9 cellular contexts compared by ENCODE assay signal in the genomic region with DNA sequence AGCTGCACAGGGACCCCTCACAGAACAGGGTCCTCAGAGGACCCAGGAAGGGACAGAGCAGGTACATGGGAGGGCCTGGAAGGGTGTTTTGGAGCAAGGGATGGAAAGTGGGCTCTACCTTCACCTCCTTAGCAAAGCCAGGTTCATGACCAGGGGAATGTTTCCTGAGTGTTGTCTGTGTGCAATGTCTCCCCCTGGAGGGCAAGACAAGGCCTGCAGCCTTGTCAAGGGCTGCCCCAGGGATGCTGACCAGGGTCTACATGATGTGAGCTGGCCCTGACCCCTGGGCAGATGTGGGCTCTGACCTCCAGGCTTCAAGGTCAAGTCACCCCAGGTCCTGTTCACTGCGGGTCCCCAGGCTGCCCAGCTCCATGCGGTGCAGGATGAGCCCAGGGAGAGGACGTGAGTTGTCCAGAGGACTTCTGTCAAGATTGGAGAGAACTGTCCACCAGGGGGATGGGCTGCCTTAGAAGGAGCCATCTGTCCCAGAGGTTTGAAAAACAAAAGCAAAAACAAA.
DNase-seq lines count a peak whose midpoint lies in the region; ATAC-seq, FAIRE-seq and TF ChIP-seq lines count a peak whose summit lies in the region.
"Had no signal": no experiment of that assay in that cellular context is flagged by ENCODE, and none has a peak within 500 bp of the region (broad histone marks: within the 10 kb centered on the region; RNA-seq: fewer than 3 reads in every experiment).

No MANE protein-coding gene starts in this region.

- no peak for ATAC-seq in HG03025 (IDR thresholded peaks at IDR 0.05; ENCODE audit: low FRiP score, unreplicated experiment)

- DNase-seq in CMK (ENCODE audit: low read depth) (peak; percentile 32), HEK293T (ENCODE audit: extremely low spot score) (peak; percentile 75), RCC 7860 (ENCODE audit: low spot score) (peak; percentile 17), globus pallidus (ENCODE audit: low spot score) (peak; percentile 76), tibial artery (peak in 1 of 2 donors; percentile 46)
- peak; percentile 46 for DNase-seq in activated gamma-delta T cell treated with anti-CD3 and anti-CD28 coated beads, Interleukin-2, amount 50 U/mL, for 16 hours (ENCODE audit: low read depth)

- no peak overlapping the region for H2AFZ ChIP-seq in parathyroid adenoma

- no peaks in the 10 kb centered on the region for H3K79me2 ChIP-seq in parathyroid adenoma

- H3K9me3 ChIP-seq in parathyroid adenoma (ENCODE audit: control insufficient read depth, low read length) = no peaks in the 10 kb centered on the region
- no peaks in the 10 kb centered on the region for H3K9me3 ChIP-seq in tibial artery

- CTCF ChIA-PET in HEK293T (lab: Yijun Ruan, JAX) = interaction anchor here (0.8 to 4.5 kb wide), 5 partner anchors 31 to 91 kb away, joined by 3 to 25 read pairs (median 6); no protein-coding TSS in a partner anchor

- no peaks in the 10 kb centered on the region for H3K4me1 ChIP-seq in parathyroid adenoma
- H3K4me1 ChIP-seq in tibial artery = peaks cover 0 to 10% (median 0%) of the 10 kb centered on the region in 4 donors

- no peaks in the 10 kb centered on the region for H3K27me3 ChIP-seq in parathyroid adenoma (ENCODE audit: control insufficient read depth, insufficient read depth, low read length)
- H3K27me3 ChIP-seq in tibial artery = no peaks in the 10 kb centered on the region

- no peak overlapping the region for H3K9ac ChIP-seq in parathyroid adenoma

- FAIRE-seq in RCC 7860 (lab: Jason Lieb, UNC) = no peak

- H3K36me3 ChIP-seq in parathyroid adenoma (ENCODE audit: control insufficient read depth, insufficient read depth, low read length) = no peaks in the 10 kb centered on the region
- no peaks in the 10 kb centered on the region for H3K36me3 ChIP-seq in tibial artery

- H3K4me2 ChIP-seq in parathyroid adenoma (ENCODE audit: low read length) = no peak overlapping the region

- TF ChIP-seq CTCF in parathyroid adenoma (IDR thresholded peaks at IDR 0.05) = peak; percentile 89
- peak; percentile 50 to 57 for TF ChIP-seq CTCF in tibial artery (IDR thresholded peaks at IDR 0.05)

- H3K4me3 ChIP-seq in parathyroid adenoma (ENCODE audit: low read depth, low read length) = no peak overlapping the region
- H3K4me3 ChIP-seq in tibial artery = no peak overlapping the region
- H3K4me3 ChIP-seq: SK-N-MC had no signal

- POLR2A ChIA-PET in HEK293T (lab: Yijun Ruan, JAX) = no interaction called here

- H3K27ac ChIP-seq in parathyroid adenoma (peak overlapping the region; percentile 47), tibial artery (no peak overlapping the region)
- H3K27ac ChIP-seq: SK-N-MC had no signal

- intact Hi-C loops in tibial artery (cut with DNase I; ENCODE audit: low total_unique reads) = no loop called here

TF ChIP-seq in HEK293T, 16 proteins besides CTCF, POLR2A, EP300 and RAD21:
- TF ChIP-seq HDGF (IDR thresholded peaks at IDR 0.05; ENCODE audit: borderline replicate concordance) = no peak
- TF ChIP-seq, protein P1, sequence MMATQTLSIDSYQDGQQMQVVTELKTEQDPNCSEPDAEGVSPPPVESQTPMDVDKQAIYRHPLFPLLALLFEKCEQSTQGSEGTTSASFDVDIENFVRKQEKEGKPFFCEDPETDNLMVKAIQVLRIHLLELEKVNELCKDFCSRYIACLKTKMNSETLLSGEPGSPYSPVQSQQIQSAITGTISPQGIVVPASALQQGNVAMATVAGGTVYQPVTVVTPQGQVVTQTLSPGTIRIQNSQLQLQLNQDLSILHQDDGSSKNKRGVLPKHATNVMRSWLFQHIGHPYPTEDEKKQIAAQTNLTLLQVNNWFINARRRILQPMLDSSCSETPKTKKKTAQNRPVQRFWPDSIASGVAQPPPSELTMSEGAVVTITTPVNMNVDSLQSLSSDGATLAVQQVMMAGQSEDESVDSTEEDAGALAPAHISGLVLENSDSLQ (IDR thresholded peaks at IDR 0.05) = no peak
- no peak for TF ChIP-seq FOXA1 (IDR thresholded peaks at IDR 0.05)
- no peak for TF ChIP-seq CTBP1 (IDR thresholded peaks at IDR 0.05; ENCODE audit: borderline replicate concordance)
- TF ChIP-seq NFRKB (IDR thresholded peaks at IDR 0.05) = no peak
- no peak for TF ChIP-seq BHLHE40 (IDR thresholded peaks at IDR 0.05; ENCODE audit: borderline replicate concordance)
- TF ChIP-seq L3MBTL2 (conservative IDR thresholded peaks at IDR 0.05) = no peak
- no peak for TF ChIP-seq ARNT (IDR thresholded peaks at IDR 0.05)
- no peak for TF ChIP-seq ELF4 (IDR thresholded peaks at IDR 0.05)
- no peak for TF ChIP-seq FOXM1 (IDR thresholded peaks at IDR 0.05; ENCODE audit: borderline replicate concordance)
- no peak for TF ChIP-seq FOXK2 (IDR thresholded peaks at IDR 0.05)
TF ChIP-seq in HEK293T: peak in this region for 0.
